In genomic region chr3:150082898-150083652, GRCh38 we compare ENCODE assay signal across 15 cellular contexts.
DNase-seq lines count a peak whose midpoint lies in the region; ATAC-seq and TF ChIP-seq lines count a peak whose summit lies in the region.
"Had no signal": no experiment of that assay in that cellular context is flagged by ENCODE, and none has a peak within 500 bp of the region (broad histone marks: within the 10 kb centered on the region; RNA-seq: fewer than 3 reads in every experiment).

No MANE protein-coding gene starts in this region.

- H2AFZ ChIP-seq in smooth muscle cell (ENCODE audit: low read depth): no peak overlapping the region
- H2AFZ ChIP-seq: parathyroid adenoma had no signal

- peak overlapping the region; percentile 86 for H3K4me3 Mint-ChIP-seq in HFFc6
- no peak overlapping the region for H3K4me3 Mint-ChIP-seq in activated CD4-positive, alpha-beta memory T cell treated with anti-CD3 and anti-CD28 coated beads, Interleukin-2, amount 10 ng/mL, durations not matched to agents 7 days and 5 days
- H3K4me3 Mint-ChIP-seq: CD4-positive, alpha-beta memory T cell had no signal

- peak overlapping the region; percentile 85 for H3K27ac Mint-ChIP-seq in HFFc6
- H3K27ac Mint-ChIP-seq in activated CD4-positive, alpha-beta memory T cell treated with anti-CD3 and anti-CD28 coated beads, Interleukin-2, amount 10 ng/mL, durations not matched to agents 7 days and 5 days: no peak overlapping the region
- H3K27ac Mint-ChIP-seq: CD4-positive, alpha-beta memory T cell had no signal

- peak overlapping the region; percentile 69 for H3K4me2 ChIP-seq in smooth muscle cell

- H4K20me1 ChIP-seq in smooth muscle cell (ENCODE audit: low read depth): no peaks in the 10 kb centered on the region

- POLR2A ChIA-PET in activated CD4-positive, alpha-beta memory T cell treated with anti-CD3 and anti-CD28 coated beads, Interleukin-2, amount 10 ng/mL, durations not matched to agents 7 days and 5 days (lab: Charles Lee): no interaction called here

- H3F3A ChIP-seq in smooth muscle cell (ENCODE audit: low read depth): peaks cover 37% of the 10 kb centered on the region

- H3K4me1 Mint-ChIP-seq in HFFc6 (ENCODE audit: low read depth): peaks cover 62% of the 10 kb centered on the region
- H3K4me1 Mint-ChIP-seq in activated CD4-positive, alpha-beta memory T cell treated with anti-CD3 and anti-CD28 coated beads, Interleukin-2, amount 10 ng/mL, durations not matched to agents 7 days and 5 days: no peaks in the 10 kb centered on the region
- H3K4me1 Mint-ChIP-seq: CD4-positive, alpha-beta memory T cell had no signal

- H3K27ac ChIP-seq in right atrium auricular region (no peak overlapping the region), smooth muscle cell (ENCODE audit: low read depth) (peak overlapping the region; percentile 18)
- H3K27ac ChIP-seq: parathyroid adenoma had no signal

- no peaks in the 10 kb centered on the region for H3K36me3 ChIP-seq in right atrium auricular region
- H3K36me3 ChIP-seq in smooth muscle cell (ENCODE audit: low read depth): no peaks in the 10 kb centered on the region

- CTCF ChIA-PET in activated CD4-positive, alpha-beta memory T cell treated with anti-CD3 and anti-CD28 coated beads, Interleukin-2, amount 10 ng/mL, durations not matched to agents 7 days and 5 days (lab: Charles Lee): no interaction called here

- no peaks in the 10 kb centered on the region for H3K36me3 Mint-ChIP-seq in HFFc6 (ENCODE audit: low read depth)
- no peaks in the 10 kb centered on the region for H3K36me3 Mint-ChIP-seq in activated CD4-positive, alpha-beta memory T cell treated with anti-CD3 and anti-CD28 coated beads, Interleukin-2, amount 10 ng/mL, durations not matched to agents 7 days and 5 days (ENCODE audit: low read depth)
- H3K36me3 Mint-ChIP-seq: CD4-positive, alpha-beta memory T cell had no signal

- no peak for ATAC-seq in HG03159 (IDR thresholded peaks at IDR 0.05; ENCODE audit: unreplicated experiment)
- ATAC-seq in GM21717 (IDR thresholded peaks at IDR 0.05; ENCODE audit: unreplicated experiment): no peak
- no peak for ATAC-seq in GM21423 (IDR thresholded peaks at IDR 0.05; ENCODE audit: unreplicated experiment)

- no peaks in the 10 kb centered on the region for H3K79me2 ChIP-seq in smooth muscle cell (ENCODE audit: low read depth)
- H3K79me2 ChIP-seq: parathyroid adenoma had no signal

- H3K4me3 ChIP-seq in astrocyte of the cerebellum (ENCODE audit: low read depth, low read length) (peak overlapping the region; percentile 23), right atrium auricular region (peak overlapping the region; percentile 6 to 11), smooth muscle cell (peak overlapping the region; percentile 31)

- H3K9ac ChIP-seq in smooth muscle cell (ENCODE audit: low read depth): no peak overlapping the region
- H3K9ac ChIP-seq: parathyroid adenoma had no signal

- no peaks in the 10 kb centered on the region for H3K9me3 Mint-ChIP-seq in HFFc6
- no peaks in the 10 kb centered on the region for H3K9me3 Mint-ChIP-seq in activated CD4-positive, alpha-beta memory T cell treated with anti-CD3 and anti-CD28 coated beads, Interleukin-2, amount 10 ng/mL, durations not matched to agents 7 days and 5 days
- H3K9me3 Mint-ChIP-seq: CD4-positive, alpha-beta memory T cell had no signal

- H3K27me3 Mint-ChIP-seq in HFFc6 (ENCODE audit: insufficient read depth): peaks cover 5% of the 10 kb centered on the region
- peaks cover 5% of the 10 kb centered on the region for H3K27me3 Mint-ChIP-seq in activated CD4-positive, alpha-beta memory T cell treated with anti-CD3 and anti-CD28 coated beads, Interleukin-2, amount 10 ng/mL, durations not matched to agents 7 days and 5 days

- H3K9me3 ChIP-seq in right atrium auricular region (no peaks in the 10 kb centered on the region), smooth muscle cell (replicated peaks; ENCODE audit: low read depth) (no peaks in the 10 kb centered on the region)

- TF ChIP-seq CTCF in HFFc6 (IDR thresholded peaks at IDR 0.05): no peak
- no peak for TF ChIP-seq CTCF in astrocyte of the cerebellum (IDR thresholded peaks at IDR 0.05; ENCODE audit: low read depth, low read length, missing control alignments)
- TF ChIP-seq CTCF in right atrium auricular region (IDR thresholded peaks at IDR 0.05): no peak
- TF ChIP-seq CTCF in smooth muscle cell (IDR thresholded peaks at IDR 0.05; ENCODE audit: borderline replicate concordance, insufficient read depth, poor library complexity, severe bottlenecking): no peak

- 90% methylated on average over 2 of the region's 2 CpGs for WGBS in smooth muscle cell (ENCODE audit: low lambda C conversion rate)

- peaks cover 0 to 23% of the 10 kb centered on the region in 2 donors for H3K4me1 ChIP-seq in right atrium auricular region
- peaks cover 13% of the 10 kb centered on the region for H3K4me1 ChIP-seq in smooth muscle cell (ENCODE audit: low read depth)
- H3K4me1 ChIP-seq: parathyroid adenoma had no signal

- in situ Hi-C loops in astrocyte of the cerebellum (cut with HindIII; ENCODE audit: low sequenced_read_pairs): no loop called here

- DNase-seq in HFFc6: no peak
- DNase-seq in astrocyte of the cerebellum (ENCODE audit: low read depth): no peak
- no peak for DNase-seq in right atrium auricular region (ENCODE audit: low spot score)
- no peak for DNase-seq in smooth muscle cell (lab: John Stamatoyannopoulos, UW; ENCODE audit: unreplicated experiment)
- DNase-seq in activated CD4-positive, alpha-beta memory T cell treated with anti-CD3 and anti-CD28 coated beads, Interleukin-2, amount 10 ng/mL, durations not matched to agents 7 days and 5 days: no peak
- DNase-seq: activated naive CD4-positive, alpha-beta T cell; CD4-positive, alpha-beta memory T cell; NCI-H2029; stimulated activated CD4-positive, alpha-beta T cell treated with anti-CD3 and anti-CD28 coated beads, Interleukin-4, amount 100 ng/mL, for 1 hour; stimulated activated naive CD4-positive, alpha-beta T cell; T1000 had no signal

- H3K27me3 ChIP-seq in right atrium auricular region (no peaks in the 10 kb centered on the region), smooth muscle cell (ENCODE audit: low read depth) (no peaks in the 10 kb centered on the region)
